1 cellular context compared by ENCODE assay signal in genomic region chr5:50653946-50654345, GRCh38.
TF ChIP-seq lines count a peak whose summit lies in the region.

No MANE protein-coding gene starts in this region.

TF ChIP-seq in GM23338, 12 proteins besides CTCF, POLR2A, EP300 and RAD21 (continued from another document):
- no peak for TF ChIP-seq ZNF462 (CRISPR knock-in tag; IDR thresholded peaks at IDR 0.05)
- no peak for TF ChIP-seq EZH2 (IDR thresholded peaks at IDR 0.05; ENCODE audit: low read depth, unreplicated experiment)
- no peak for TF ChIP-seq POLR2AphosphoS5 (IDR thresholded peaks at IDR 0.05; ENCODE audit: low read depth)
- no peak for TF ChIP-seq REST (IDR thresholded peaks at IDR 0.05; ENCODE audit: unreplicated experiment)
